In genomic region chr22:50201191-50202129, GRCh38 we compare ENCODE assay signal across 8 cellular contexts. TPM values are rescaled to one million over a fixed set of nuclear protein-coding genes. Genes with fewer than 3 reads are reported as not detected.
DNase-seq lines count a peak whose midpoint lies in the region; ATAC-seq and TF ChIP-seq lines count a peak whose summit lies in the region.

No MANE protein-coding gene starts in this region.

- H3K27me3 ChIP-seq in Caco-2 (replicated peaks; ENCODE audit: control insufficient read depth, insufficient read depth, low read length) (no peaks in the 10 kb centered on the region), body of pancreas (no peaks in the 10 kb centered on the region), thoracic aorta (replicated peaks; ENCODE audit: insufficient read depth) (no peaks in the 10 kb centered on the region)

- H3K4me1 Mint-ChIP-seq in Caco-2 (ENCODE audit: low read depth, unreplicated experiment) (peaks cover 13% of the 10 kb centered on the region), IgD-negative memory B cell (peaks cover 10 to 13% (median 12%) of the 10 kb centered on the region in 3 donors)

- H3K4me3 ChIP-seq in Caco-2 (ENCODE audit: low read depth, low read length) (peak overlapping the region; percentile 79), body of pancreas (peak overlapping the region; percentile 65 to 68), thoracic aorta (peak overlapping the region; percentile 97)

- BruUV-seq in Caco-2 (replicated peaks; lab: Mats Ljungman, UMichigan), result no TSS peak

- peak in 1 of 3 donors; percentile 9 for TF ChIP-seq POLR2A in body of pancreas (IDR thresholded peaks at IDR 0.05)

- CTCF ChIA-PET in Caco-2 (lab: Charles Lee), result no interaction called here

- 2 to 8% methylated on average over 6 to 99 of the region's 115 CpGs for WGBS in body of pancreas, 2 donors

- H3K27ac ChIP-seq in body of pancreas, result peak overlapping the region; percentile 37 to 78 (median 68)
- peak overlapping the region in 1 of 2 donors; percentile 83 for H3K27ac ChIP-seq in thoracic aorta

- intact Hi-C loops in Caco-2 (cut with micrococcal nuclease; ENCODE audit: unreplicated experiment) (no loop called here), body of pancreas (cut with DNase I) (no loop called here)

- H3K36me3 Mint-ChIP-seq in Caco-2 (ENCODE audit: insufficient read depth, unreplicated experiment) (peaks cover 18% of the 10 kb centered on the region), IgD-negative memory B cell (peaks cover 2% of the 10 kb centered on the region)

- no peaks in the 10 kb centered on the region for H3K27me3 Mint-ChIP-seq in Caco-2 (ENCODE audit: insufficient read depth, unreplicated experiment)
- H3K27me3 Mint-ChIP-seq in IgD-negative memory B cell, result no peaks in the 10 kb centered on the region

- peak overlapping the region; percentile 85 for H3K4me3 Mint-ChIP-seq in Caco-2 (ENCODE audit: unreplicated experiment)
- H3K4me3 Mint-ChIP-seq in IgD-negative memory B cell, result peak overlapping the region; percentile 85 to 94 (median 88)

- POLR2A ChIA-PET in Caco-2 (lab: Charles Lee), result no interaction called here

- peaks cover 4% of the 10 kb centered on the region for H3K4me1 ChIP-seq in Caco-2
- H3K4me1 ChIP-seq in body of pancreas, result peaks cover 26% of the 10 kb centered on the region
- peaks cover 17 to 28% of the 10 kb centered on the region in 2 donors for H3K4me1 ChIP-seq in thoracic aorta (ENCODE audit: control insufficient read depth in 1 of 2, low read depth in 2 of 2)

- H3K9me3 ChIP-seq in Caco-2, result no peaks in the 10 kb centered on the region
- H3K9me3 ChIP-seq in body of pancreas, result no peaks in the 10 kb centered on the region
- H3K9me3 ChIP-seq in thoracic aorta, result no peaks in the 10 kb centered on the region

- DNase-seq in Caco-2 (peak in 1 of 2 experiments; percentile 47), body of pancreas (peak; percentile 63 to 72 (median 64)), left lobe of liver (ENCODE audit: low spot score) (no peak), thoracic aorta (ENCODE audit: low spot score) (no peak), SIG-M5 treated with dmso at 0.1 percent for 504 hours (lab: John Stamatoyannopoulos, UW; ENCODE audit: unreplicated experiment) (no peak), GM20000 (ENCODE audit: low spot score) (no peak)

- TF ChIP-seq CTCF in Caco-2 (IDR thresholded peaks at IDR 0.05; ENCODE audit: insufficient read depth in 1 of 2, low read depth in 1 of 2, low read length in 1 of 2, severe bottlenecking in 1 of 2, unreplicated experiment in 1 of 2) (no peak), body of pancreas (IDR thresholded peaks at IDR 0.05) (no peak), thoracic aorta (IDR thresholded peaks at IDR 0.05) (no peak), GM20000 (IDR thresholded peaks at IDR 0.05; ENCODE audit: extremely low read depth, missing control alignments) (no peak)

- ATAC-seq in GM21529 (IDR thresholded peaks at IDR 0.05; ENCODE audit: unreplicated experiment) (peak; percentile 24), body of pancreas (peak; percentile 43), left lobe of liver (peak; percentile 1), thoracic aorta (ENCODE audit: insufficient number of reproducible peaks, low FRiP score, low read depth) (peak; percentile 9)

- H3K27ac Mint-ChIP-seq in Caco-2 (ENCODE audit: unreplicated experiment), result peak overlapping the region; percentile 71
- peak overlapping the region; percentile 13 to 94 (median 91) for H3K27ac Mint-ChIP-seq in IgD-negative memory B cell

- H3K36me3 ChIP-seq in Caco-2 (ENCODE audit: control insufficient read depth, insufficient read depth, low read length), result no peaks in the 10 kb centered on the region
- H3K36me3 ChIP-seq in body of pancreas (replicated peaks in 1 of 2; ENCODE audit: insufficient read depth in 1 of 2, low read depth in 2 of 2), result peaks cover 0 to 8% of the 10 kb centered on the region in 2 donors
- peaks cover 3% of the 10 kb centered on the region for H3K36me3 ChIP-seq in thoracic aorta

- no peaks in the 10 kb centered on the region for H3K9me3 Mint-ChIP-seq in Caco-2 (ENCODE audit: unreplicated experiment)
- no peaks in the 10 kb centered on the region for H3K9me3 Mint-ChIP-seq in IgD-negative memory B cell

RNA-seq across cellular contexts. Expression of gene SELENOO, which starts 0.6 kb away (rescaled TPM):
- total RNA-seq in Caco-2 (2022), result 29.3 and 29.5 TPM in 2 replicates
- polyA plus RNA-seq in IgD-negative memory B cell, result 2.3 TPM
- 10 to 100 TPM; 23.6 to 57.4 TPM for total RNA-seq in body of pancreas
- 85.2 TPM for total RNA-seq in left lobe of liver
- total RNA-seq in thoracic aorta, result 10 to 100 TPM; 25.6 to 41.0 TPM

RNA-seq across cellular contexts. Expression of gene TRABD, which starts 15.7 kb away (rescaled TPM):
- 33.5 and 35.0 TPM in 2 replicates for total RNA-seq in Caco-2 (2022)
- 28.0 TPM for polyA plus RNA-seq in IgD-negative memory B cell
- 100 to 1,000 TPM in 1 of 2 donors, 10 to 100 TPM in 1; 82.8 to 110 TPM for total RNA-seq in body of pancreas
- 25.9 TPM for total RNA-seq in left lobe of liver
- total RNA-seq in thoracic aorta, result 10 to 100 TPM; 31.7 to 40.6 TPM

RNA-seq across cellular contexts. Expression of gene PANX2, which starts 30.9 kb away (rescaled TPM):
- total RNA-seq in Caco-2 (2022) (2.2 and 2.6 TPM in 2 replicates), body of pancreas (1 to 10 TPM in 1 of 2 donors, under 1 TPM in 1; 0.33 to 3.1 TPM), left lobe of liver (10.6 TPM), thoracic aorta (1 to 10 TPM; 2.5 to 4.1 TPM)
- not detected for polyA plus RNA-seq in IgD-negative memory B cell

RNA-seq across cellular contexts. Expression of gene TUBGCP6, which starts 43.4 kb away (rescaled TPM):
- 29.3 and 34.2 TPM in 2 replicates for total RNA-seq in Caco-2 (2022)
- 17.0 TPM for polyA plus RNA-seq in IgD-negative memory B cell
- 100 to 1,000 TPM in 1 of 2 donors, 10 to 100 TPM in 1; 61.2 to 121 TPM for total RNA-seq in body of pancreas
- 21.3 TPM for total RNA-seq in left lobe of liver
- 10 to 100 TPM; 52.3 to 80.1 TPM for total RNA-seq in thoracic aorta

RNA-seq across cellular contexts. Expression of gene HDAC10, which starts 49.6 kb away (rescaled TPM):
- 61.3 and 63.5 TPM in 2 replicates for total RNA-seq in Caco-2 (2022)
- 8.6 TPM for polyA plus RNA-seq in IgD-negative memory B cell
- total RNA-seq in body of pancreas, result 100 to 1,000 TPM in 1 of 2 donors, 10 to 100 TPM in 1; 31.9 to 128 TPM
- 33.3 TPM for total RNA-seq in left lobe of liver
- total RNA-seq in thoracic aorta, result 10 to 100 TPM; 55.2 to 60.0 TPM

Comparison
In these comparisons a context has a peak if more than half of its experiments do, and no peak if none do; other contexts are left out.
1. DNase-seq: peak in body of pancreas (4 of 4); none in left lobe of liver (single experiment), thoracic aorta (single experiment), SIG-M5 treated with dmso at 0.1 percent for 504 hours (single experiment) and GM20000 (single experiment).
2. Peak in every context shown above with its lines, with median percentiles within 50 percentile points of each other: H3K4me3 ChIP-seq and ATAC-seq.